22 cellular contexts compared by ENCODE assay signal in the genomic region with DNA sequence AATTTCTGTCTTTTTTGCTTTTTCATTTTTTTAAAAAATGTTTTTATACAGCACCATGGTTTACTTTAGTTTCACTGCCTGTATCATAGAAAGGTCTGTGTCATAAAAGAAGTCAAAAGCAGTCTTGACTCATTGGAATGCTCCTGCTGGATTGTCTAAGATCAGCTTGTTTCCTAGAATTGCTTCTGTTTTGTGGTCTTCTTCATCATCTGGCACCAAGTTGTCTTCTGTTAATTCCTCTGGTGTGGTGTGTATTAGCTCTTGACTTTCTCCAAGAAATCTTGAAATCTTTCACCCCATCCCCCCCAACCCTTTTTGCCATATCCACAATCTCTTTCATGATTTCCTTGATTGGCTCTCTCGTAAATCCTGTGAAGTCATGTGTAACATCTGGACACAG.
DNase-seq lines count a peak whose midpoint lies in the region; ATAC-seq and TF ChIP-seq lines count a peak whose summit lies in the region.
"Had no signal": no experiment of that assay in that cellular context is flagged by ENCODE, and none has a peak within 500 bp of the region (broad histone marks: within the 10 kb centered on the region; RNA-seq: fewer than 3 reads in every experiment).

No MANE protein-coding gene starts in this region.

- ATAC-seq in GM21576 (IDR thresholded peaks at IDR 0.05; ENCODE audit: unreplicated experiment) (no peak), HG03025 (IDR thresholded peaks at IDR 0.05; ENCODE audit: low FRiP score, unreplicated experiment) (no peak)
- ATAC-seq: GM12878 had no signal

- no peak overlapping the region for H3K4me3 Mint-ChIP-seq in HFFc6
- H3K4me3 Mint-ChIP-seq: CD14-positive monocyte; CD4-positive, alpha-beta memory T cell; CD4-positive, CD25-positive, alpha-beta regulatory T cell; CD8-positive, alpha-beta memory T cell had no signal

- H3K27me3 Mint-ChIP-seq in HFFc6 (ENCODE audit: insufficient read depth): no peaks in the 10 kb centered on the region
- H3K27me3 Mint-ChIP-seq: CD4-positive, alpha-beta memory T cell; CD4-positive, CD25-positive, alpha-beta regulatory T cell; CD8-positive, alpha-beta memory T cell had no signal

- no peak for TF ChIP-seq CTCF in HFFc6 (IDR thresholded peaks at IDR 0.05)
- TF ChIP-seq CTCF in VCaP (conservative IDR thresholded peaks at IDR 0.05): no peak

- peaks cover 7% of the 10 kb centered on the region; the same call in 1 of the 2 replicates for H3K9me3 Mint-ChIP-seq in HFFc6

- peaks cover 19% of the 10 kb centered on the region for H3K4me1 Mint-ChIP-seq in HFFc6 (ENCODE audit: low read depth)
- H3K4me1 Mint-ChIP-seq: CD14-positive monocyte; CD4-positive, CD25-positive, alpha-beta regulatory T cell; CD8-positive, alpha-beta memory T cell had no signal

- DNase-seq in EH (ENCODE audit: low read depth) (peak; percentile 69), HFFc6 (peak; percentile 14), fibroblast of peridontal ligament (ENCODE audit: extremely low read depth) (peak; percentile 23)
- no peak for DNase-seq in NK-92 treated with Interleukin-12 subunit alpha and Interleukin-12 subunit beta, amount 100 ng/mL, for 24 hours (lab: John Stamatoyannopoulos, UW)
- no peak for DNase-seq in activated CD8-positive, alpha-beta memory T cell treated with anti-CD3 and anti-CD28 coated beads, Interleukin-2, amount 50 U/mL, for 4 hours
- DNase-seq: 8988T; BE2C; C1 segment of cervical spinal cord; Calu3; CD4-positive, alpha-beta memory T cell; CD4-positive, CD25-positive, alpha-beta regulatory T cell; CD8-positive, alpha-beta memory T cell; COR-L47; DMS79 treated with DMSO at 0.1 percent for 48 hours; EL; GDM1 had no signal

- no peaks in the 10 kb centered on the region; the same call in 1 of the 2 replicates for H3K36me3 Mint-ChIP-seq in HFFc6 (ENCODE audit: low read depth)
- H3K36me3 Mint-ChIP-seq: CD14-positive monocyte; CD4-positive, alpha-beta memory T cell; CD4-positive, CD25-positive, alpha-beta regulatory T cell had no signal

- no peak overlapping the region for H3K27ac Mint-ChIP-seq in HFFc6
- H3K27ac Mint-ChIP-seq: CD14-positive monocyte; CD4-positive, alpha-beta memory T cell; CD4-positive, CD25-positive, alpha-beta regulatory T cell; CD8-positive, alpha-beta memory T cell had no signal

- H3K27ac ChIP-seq in VCaP: peak overlapping the region; percentile 63; the same call in 1 of the 2 replicates
- H3K27ac ChIP-seq: BLaER1 had no signal

Comparison
In these comparisons a context has a peak if more than half of its experiments do, and no peak if none do; other contexts are left out.
1. DNase-seq: peak in EH (single experiment), HFFc6 (single experiment) and fibroblast of peridontal ligament (single experiment); none in NK-92 treated with Interleukin-12 subunit alpha and Interleukin-12 subunit beta, amount 100 ng/mL, for 24 hours (single experiment) and activated CD8-positive, alpha-beta memory T cell treated with anti-CD3 and anti-CD28 coated beads, Interleukin-2, amount 50 U/mL, for 4 hours (single experiment).